In the genomic region with DNA sequence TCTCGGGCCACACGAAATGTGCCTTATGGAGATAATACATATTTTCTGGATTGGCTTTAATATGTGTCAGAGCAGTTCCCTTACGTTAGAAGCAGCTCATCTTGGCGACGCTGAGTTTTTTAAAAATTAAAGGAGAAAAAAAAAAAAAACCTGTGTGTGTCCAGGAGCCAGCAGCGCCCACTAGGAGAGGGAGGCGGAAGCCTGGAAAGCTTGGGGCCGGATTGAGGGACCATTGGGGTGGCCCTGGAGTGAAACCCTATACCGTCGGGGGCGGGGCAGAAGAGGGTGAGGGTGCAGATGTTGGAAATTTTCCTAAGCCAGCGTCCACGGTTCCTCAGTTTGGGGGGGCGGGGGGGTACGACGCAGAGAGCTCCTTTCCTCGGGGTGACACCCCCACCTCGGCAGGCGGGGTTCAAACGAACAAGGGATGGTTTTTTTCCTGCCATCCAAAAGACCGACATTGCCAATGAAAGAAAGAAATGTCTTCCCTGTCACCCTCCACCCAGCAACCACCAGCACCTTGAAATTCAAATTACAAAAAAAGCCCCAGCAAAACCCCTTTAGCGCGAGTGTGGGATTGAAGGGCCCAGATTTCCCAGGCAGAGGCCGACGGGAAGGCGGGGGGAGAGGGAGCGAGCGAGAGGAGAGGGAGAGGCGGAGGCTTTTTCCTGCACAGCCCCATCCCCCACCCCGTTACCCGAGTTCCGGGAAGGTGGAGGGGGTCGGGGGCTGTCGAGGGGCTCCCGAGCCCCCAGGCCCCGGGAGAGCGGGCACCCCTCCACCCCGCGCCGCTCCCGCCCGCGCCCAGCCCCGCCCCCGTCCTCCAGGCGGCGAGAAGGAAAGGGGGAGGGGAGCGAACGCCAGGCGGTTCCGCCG, we compare ENCODE assay signal across 8 cellular contexts. TPM values are rescaled to one million over a fixed set of nuclear protein-coding genes. Genes with fewer than 3 reads are reported as not detected.
DNase-seq lines count a peak whose midpoint lies in the region; ATAC-seq and TF ChIP-seq lines count a peak whose summit lies in the region.

No MANE protein-coding gene starts in this region.

- no peaks in the 10 kb centered on the region for H3K36me3 ChIP-seq in lower lobe of right lung

- intact Hi-C loops in lower lobe of right lung (cut with DNase I), result no loop called here

- TF ChIP-seq CTCF in lower lobe of right lung (IDR thresholded peaks at IDR 0.05), result no peak

- ATAC-seq in lower lobe of right lung, result peak; percentile 86 to 90
- no peak for ATAC-seq in GM21723 (IDR thresholded peaks at IDR 0.05; ENCODE audit: unreplicated experiment)

- peak overlapping the region; percentile 80 for H3K27ac ChIP-seq in lower lobe of right lung
- H3K27ac ChIP-seq in substantia nigra (ENCODE audit: low read depth, low read length, poor library complexity, severe bottlenecking), result peak overlapping the region; percentile 74

- peak overlapping the region; percentile 70 for H3K4me3 ChIP-seq in lower lobe of right lung

- peaks cover 7% of the 10 kb centered on the region for H3K4me1 ChIP-seq in lower lobe of right lung

- DNase-seq in DMS 273 (lab: John Stamatoyannopoulos, UW; ENCODE audit: unreplicated experiment), result peak; percentile 80
- peak; percentile 49 for DNase-seq in HuH-7 (ENCODE audit: low spot score)
- DNase-seq in SK-N-DZ (ENCODE audit: low spot score), result peak; percentile 52
- DNase-seq in effector CD8-positive, alpha-beta T cell (lab: John Stamatoyannopoulos, UW), result peak; percentile 0
- DNase-seq in lower lobe of right lung, result peak; percentile 56
- peak in 41 of 49 donors; percentile 0 to 54 (median 14) for DNase-seq in substantia nigra (lab: John Stamatoyannopoulos, UW)
- DNase-seq in activated gamma-delta T cell (lab: John Stamatoyannopoulos, UW), result no peak

- no peaks in the 10 kb centered on the region for H3K9me3 ChIP-seq in lower lobe of right lung

- no peaks in the 10 kb centered on the region for H3K27me3 ChIP-seq in lower lobe of right lung (ENCODE audit: low read depth)

RNA-seq across cellular contexts. Expression of gene SMARCA1, which starts 0.9 kb away (rescaled TPM):
- polyA plus RNA-seq in SK-N-DZ (2014; cell fraction: cytosol; rRNA removed), result 37.1 and 40.3 TPM in 2 replicates
- polyA plus RNA-seq in SK-N-DZ (2014; cell fraction: nucleus; rRNA removed), result 24.0 and 26.3 TPM in 2 replicates
- 23.2 TPM for total RNA-seq in lower lobe of right lung

RNA-seq across cellular contexts. Expression of gene OCRL, which starts 17.6 kb away (rescaled TPM):
- polyA plus RNA-seq in SK-N-DZ (2014; cell fraction: cytosol; rRNA removed), result 13.8 and 18.2 TPM in 2 replicates
- 21.5 and 33.3 TPM in 2 replicates for polyA plus RNA-seq in SK-N-DZ (2014; cell fraction: nucleus; rRNA removed)
- 20.1 TPM for total RNA-seq in lower lobe of right lung
